2 cellular contexts compared by ENCODE assay signal in genomic region chr1:23380236-23380635, GRCh38. TPM values are rescaled to one million over a fixed set of nuclear protein-coding genes. Genes with fewer than 3 reads are reported as not detected.
"Had no signal": no experiment of that assay in that cellular context is flagged by ENCODE, and none has a peak within 500 bp of the region (broad histone marks: within the 10 kb centered on the region; RNA-seq: fewer than 3 reads in every experiment).

No MANE protein-coding gene starts in this region.

RNA-seq across cellular contexts. Expression of gene TCEA3, which starts 44.3 kb away (rescaled TPM):
- total RNA-seq: OCI-LY7, SJCRH30 had no signal
